Comparison of ENCODE assay signal across 13 cellular contexts in the genomic region with DNA sequence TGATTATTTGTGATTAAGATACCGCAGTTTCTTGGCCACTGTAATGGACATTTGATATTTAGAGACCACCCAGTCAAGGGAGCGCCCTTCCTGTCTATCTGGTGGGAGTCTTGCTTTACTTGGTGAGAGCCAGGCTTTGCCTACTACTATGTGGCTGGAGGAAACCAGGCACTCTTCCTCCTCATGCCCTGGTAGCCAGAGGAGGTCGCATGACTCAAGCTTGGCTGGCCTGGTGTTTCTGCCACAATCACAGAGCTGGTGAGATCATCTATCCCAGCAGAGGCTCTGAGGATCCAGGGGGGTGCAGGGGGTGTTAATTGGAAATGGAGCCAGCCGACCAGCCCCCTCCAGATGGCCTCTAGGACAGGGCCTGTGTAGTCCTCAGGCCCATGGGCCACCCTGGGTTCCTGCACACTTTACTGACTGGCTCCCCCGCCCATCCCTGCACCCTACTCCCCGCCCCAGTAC. TPM values are rescaled to one million over a fixed set of nuclear protein-coding genes. Genes with fewer than 3 reads are reported as not detected.
DNase-seq lines count a peak whose midpoint lies in the region; ATAC-seq, FAIRE-seq and TF ChIP-seq lines count a peak whose summit lies in the region.
"Had no signal": no experiment of that assay in that cellular context is flagged by ENCODE, and none has a peak within 500 bp of the region (broad histone marks: within the 10 kb centered on the region; RNA-seq: fewer than 3 reads in every experiment).

No MANE protein-coding gene starts in this region.

- POLR2A ChIA-PET in HCT116 (lab: Charles Lee), result no interaction called here

- no peak for TF ChIP-seq POLR2A in HCT116 (IDR thresholded peaks at IDR 0.05; ENCODE audit: borderline replicate concordance, extremely low read depth, insufficient read depth, insufficient read length)

- TF ChIP-seq RAD21 in HCT116 (IDR thresholded peaks at IDR 0.05; ENCODE audit: low read depth), result no peak; the same call in 1 of the 2 replicates

- FAIRE-seq in astrocyte (lab: Jason Lieb, UNC), result peak; percentile 94
- FAIRE-seq: GM19239 had no signal

- peak overlapping the region; percentile 67 for H3K27ac Mint-ChIP-seq in astrocyte (ENCODE audit: unreplicated experiment)
- H3K27ac Mint-ChIP-seq in stimulated activated memory B cell treated with anti-CD40 and anti-IgM and Interleukin-4, amounts not matched to agents 10 μg/mL and 1 μg/mL and 100 μg/mL, for 72 hours, result no peak overlapping the region
- H3K27ac Mint-ChIP-seq: T-helper 1 cell treated with Interleukin-12 subunit alpha and Interleukin-12 subunit beta and Interleukin-4 antibody, amounts not matched to agents 30 μg/mL and 1 μg/mL, for 36 hours had no signal

- DNase-seq in HCT116 (ENCODE audit: low read depth, low spot score), result no peak
- DNase-seq in astrocyte (ENCODE audit: low read depth), result peak; percentile 94
- DNase-seq in islet precursor cell, result peak; percentile 79
- no peak for DNase-seq in SHP77 treated with DMSO at 0.1 percent for 48 hours (lab: John Stamatoyannopoulos, UW)
- DNase-seq in NOMO-1 treated with dmso at 0.1 percent for 144 hours (lab: John Stamatoyannopoulos, UW; ENCODE audit: unreplicated experiment), result no peak
- DNase-seq: NCI-H2171 treated with DMSO at 0.1 percent for 48 hours, retina, testis had no signal

- H3K27me3 Mint-ChIP-seq in astrocyte (ENCODE audit: low read depth, unreplicated experiment), result no peaks in the 10 kb centered on the region
- H3K27me3 Mint-ChIP-seq in stimulated activated memory B cell treated with anti-CD40 and anti-IgM and Interleukin-4, amounts not matched to agents 10 μg/mL and 1 μg/mL and 100 μg/mL, for 72 hours, result no peaks in the 10 kb centered on the region

- H3K4me3 ChIP-seq in HCT116 (replicated peaks in 1 of 2; ENCODE audit: low read depth in 1 of 2, low read length in 2 of 2), result no peak overlapping the region
- no peak overlapping the region for H3K4me3 ChIP-seq in astrocyte (ENCODE audit: insufficient read depth, low read depth, low read length)
- H3K4me3 ChIP-seq: testis had no signal

- H3K9me3 ChIP-seq in HCT116 (ENCODE audit: control insufficient read depth in 1 of 2, insufficient read depth in 1 of 2, low read depth in 1 of 2, low read length in 2 of 2) (no peaks in the 10 kb centered on the region), astrocyte (ENCODE audit: insufficient read depth, low read depth, low read length) (peaks cover 3% of the 10 kb centered on the region)
- H3K9me3 ChIP-seq: testis had no signal

- H3K27ac ChIP-seq in HCT116 (ENCODE audit: low read depth, low read length) (no peak overlapping the region), astrocyte (ENCODE audit: low read depth, low read length) (peak overlapping the region; percentile 85)
- H3K27ac ChIP-seq: testis had no signal

- H3K36me3 ChIP-seq in HCT116 (ENCODE audit: control insufficient read depth in 1 of 2, insufficient read depth in 2 of 2, low read length in 2 of 2) (no peaks in the 10 kb centered on the region), astrocyte (ENCODE audit: insufficient read depth, low read length) (no peaks in the 10 kb centered on the region)

- no TSS peak for BruUV-seq in HCT116 (replicated peaks; lab: Mats Ljungman, UMichigan)

- TF ChIP-seq CTCF in HCT116 (IDR thresholded peaks at IDR 0.05 in 2 of 3, conservative IDR thresholded peaks at IDR 0.05 in 1 of 3; ENCODE audit: borderline replicate concordance in 1 of 3, insufficient read depth in 1 of 3, low read depth in 2 of 3, low read length in 2 of 3) (no peak), astrocyte (IDR thresholded peaks at IDR 0.05; ENCODE audit: insufficient read depth, low read depth, low read length) (no peak)

- ATAC-seq in HCT116 (peak; percentile 72; the same call in 1 of the 2 replicates), HG03378 (IDR thresholded peaks at IDR 0.05; ENCODE audit: unreplicated experiment) (no peak), HG02938 (IDR thresholded peaks at IDR 0.05; ENCODE audit: unreplicated experiment) (no peak)
- peak; percentile 31 for ATAC-seq in stimulated activated memory B cell treated with anti-CD40 and anti-IgM and Interleukin-4, amounts not matched to agents 10 μg/mL and 1 μg/mL and 100 μg/mL, for 72 hours

- intact Hi-C loops in HCT116 (cut with micrococcal nuclease), result no loop called here

- H3K4me2 ChIP-seq in HCT116 (ENCODE audit: low read length), result peak overlapping the region; percentile 47
- H3K4me2 ChIP-seq in astrocyte (ENCODE audit: low read length), result peak overlapping the region; percentile 64

- H3K27me3 ChIP-seq in HCT116 (ENCODE audit: insufficient read depth, low read length), result no peaks in the 10 kb centered on the region
- no peaks in the 10 kb centered on the region for H3K27me3 ChIP-seq in astrocyte (ENCODE audit: insufficient read depth, low read length)
- H3K27me3 ChIP-seq: testis had no signal

- RAD21 ChIA-PET in HCT116 (lab: Charles Lee; ENCODE audit: low non-redundant PET in 1 of 2, low total read pairs in 2 of 2, uncharacterized antibody in 2 of 2, unreplicated experiment in 2 of 2), result no interaction called here

- peak overlapping the region; percentile 66 for H3K4me3 Mint-ChIP-seq in astrocyte (ENCODE audit: unreplicated experiment)
- no peak overlapping the region for H3K4me3 Mint-ChIP-seq in stimulated activated memory B cell treated with anti-CD40 and anti-IgM and Interleukin-4, amounts not matched to agents 10 μg/mL and 1 μg/mL and 100 μg/mL, for 72 hours
- H3K4me3 Mint-ChIP-seq: T-helper 1 cell treated with Interleukin-12 subunit alpha and Interleukin-12 subunit beta and Interleukin-4 antibody, amounts not matched to agents 30 μg/mL and 1 μg/mL, for 36 hours had no signal

- peaks cover 4% of the 10 kb centered on the region for H3K9me3 Mint-ChIP-seq in astrocyte (ENCODE audit: unreplicated experiment)
- H3K9me3 Mint-ChIP-seq in stimulated activated memory B cell treated with anti-CD40 and anti-IgM and Interleukin-4, amounts not matched to agents 10 μg/mL and 1 μg/mL and 100 μg/mL, for 72 hours, result no peaks in the 10 kb centered on the region

- no peaks in the 10 kb centered on the region for H3K9me2 ChIP-seq in HCT116 (ENCODE audit: insufficient read depth)

- H3K4me1 ChIP-seq in HCT116 (ENCODE audit: control insufficient read depth in 1 of 2, insufficient read depth in 2 of 2, low read length in 2 of 2) (peaks cover 3 to 9% of the 10 kb centered on the region in 2 experiments; a peak in 2 of 4 replicates), astrocyte (ENCODE audit: insufficient read depth, low read length) (peaks cover 33% of the 10 kb centered on the region)

- no peaks in the 10 kb centered on the region for H3K36me3 Mint-ChIP-seq in astrocyte (ENCODE audit: low read depth, unreplicated experiment)
- H3K36me3 Mint-ChIP-seq in stimulated activated memory B cell treated with anti-CD40 and anti-IgM and Interleukin-4, amounts not matched to agents 10 μg/mL and 1 μg/mL and 100 μg/mL, for 72 hours, result no peaks in the 10 kb centered on the region

- H4K20me1 ChIP-seq in HCT116 (ENCODE audit: insufficient read depth), result no peaks in the 10 kb centered on the region
- no peaks in the 10 kb centered on the region for H4K20me1 ChIP-seq in astrocyte (ENCODE audit: insufficient read depth, low read length)

- H3K9ac ChIP-seq in HCT116 (ENCODE audit: low read length) (no peak overlapping the region), astrocyte (ENCODE audit: low read length) (peak overlapping the region; percentile 73)

- peaks cover 35% of the 10 kb centered on the region for H3K4me1 Mint-ChIP-seq in astrocyte (ENCODE audit: low read depth, unreplicated experiment)
- peaks cover 17% of the 10 kb centered on the region for H3K4me1 Mint-ChIP-seq in stimulated activated memory B cell treated with anti-CD40 and anti-IgM and Interleukin-4, amounts not matched to agents 10 μg/mL and 1 μg/mL and 100 μg/mL, for 72 hours

- CTCF ChIA-PET in HCT116 (lab: Charles Lee), result interaction anchor here (1.3 kb wide), 1 partner anchor 43 kb away, joined by 4 read pairs; no protein-coding TSS in a partner anchor

- H2AFZ ChIP-seq in HCT116 (ENCODE audit: low read depth, low read length, poor library complexity, severe bottlenecking) (no peak overlapping the region), astrocyte (ENCODE audit: low read depth, low read length) (peak overlapping the region; percentile 0)

- H3K79me2 ChIP-seq in HCT116 (ENCODE audit: insufficient read depth, low read length) (no peaks in the 10 kb centered on the region), astrocyte (ENCODE audit: insufficient read depth, low read length) (no peaks in the 10 kb centered on the region)

TF ChIP-seq in HCT116, 20 proteins besides CTCF, POLR2A, EP300 and RAD21:
- no peak for TF ChIP-seq SP1 (IDR thresholded peaks at IDR 0.05; ENCODE audit: low read depth)
- TF ChIP-seq JUND (IDR thresholded peaks at IDR 0.05), result peak; percentile 17; the same call in 1 of the 2 replicates
- no peak for TF ChIP-seq FOSL1 (IDR thresholded peaks at IDR 0.05; ENCODE audit: low read depth)

RNA-seq across cellular contexts. Expression of a gene that starts 46.8 kb away (rescaled TPM):
- 31.8 TPM for total RNA-seq in HCT116 (2021; ENCODE audit: unreplicated experiment)
- 39.0 and 41.5 TPM in 2 replicates for polyA plus RNA-seq in HCT116 (2012)
- total RNA-seq in astrocyte, result 50.2 and 51.0 TPM in 2 replicates

Comparison
In these comparisons a context has a peak if more than half of its experiments do, and no peak if none do; other contexts are left out.
1. ATAC-seq: peak in HCT116 (single experiment) and stimulated activated memory B cell treated with anti-CD40 and anti-IgM and Interleukin-4, amounts not matched to agents 10 μg/mL and 1 μg/mL and 100 μg/mL, for 72 hours (single experiment); none in HG03378 (single experiment) and HG02938 (single experiment).
2. DNase-seq: peak in astrocyte (single experiment) and islet precursor cell (single experiment); none in HCT116 (single experiment), SHP77 treated with DMSO at 0.1 percent for 48 hours (single experiment) and NOMO-1 treated with dmso at 0.1 percent for 144 hours (single experiment).